In genomic region chr16:2968368-2968737, GRCh38 we compare ENCODE assay signal across 8 cellular contexts. TPM values are rescaled to one million over a fixed set of nuclear protein-coding genes. Genes with fewer than 3 reads are reported as not detected.
DNase-seq lines count a peak whose midpoint lies in the region; ATAC-seq and TF ChIP-seq lines count a peak whose summit lies in the region.

No MANE protein-coding gene starts in this region.

- H3K4me3 ChIP-seq in GM06990 (replicated peaks; ENCODE audit: low read depth, low read length) (peak overlapping the region; percentile 88), mammary epithelial cell (replicated peaks in 1 of 3; ENCODE audit: insufficient read depth in 1 of 3, low read depth in 2 of 3, low read length in 3 of 3) (peak overlapping the region in 2 of 3 experiments; percentile 53 to 72), osteoblast (ENCODE audit: insufficient read depth, low read length) (peak overlapping the region; percentile 81)

- intact Hi-C loops in mammary epithelial cell (cut with micrococcal nuclease), result no loop called here

- H3K4me1 ChIP-seq in mammary epithelial cell (ENCODE audit: insufficient read depth, low read length) (peaks cover 49% of the 10 kb centered on the region), osteoblast (ENCODE audit: insufficient read depth, low read length) (peaks cover 4% of the 10 kb centered on the region)

- no peak overlapping the region for H3K9ac ChIP-seq in mammary epithelial cell (ENCODE audit: insufficient read depth, low read length)

- dilution Hi-C loops in mammary epithelial cell (cut with HindIII; ENCODE audit: low sequenced_read_pairs), result no loop called here

- H3K79me2 ChIP-seq in mammary epithelial cell (ENCODE audit: insufficient read depth, low read length), result peaks cover 11% of the 10 kb centered on the region
- H3K79me2 ChIP-seq in osteoblast (ENCODE audit: insufficient read depth, low read length), result peaks cover 2% of the 10 kb centered on the region

- no peak for DNase-seq in GM06990 (ENCODE audit: extremely low read depth, insufficient read length)
- DNase-seq in NCI-H1048 (lab: John Stamatoyannopoulos, UW), result peak; percentile 40
- DNase-seq in mammary epithelial cell, result no peak
- no peak for DNase-seq in osteoblast (ENCODE audit: insufficient read length, low spot score, missing footprints)
- no peak for DNase-seq in dedifferentiated amniotic fluid mesenchymal stem cell (ENCODE audit: extremely low spot score)
- no peak for DNase-seq in EL

- H3K9me3 ChIP-seq in mammary epithelial cell (replicated peaks; ENCODE audit: insufficient read depth, low read length) (no peaks in the 10 kb centered on the region), osteoblast (ENCODE audit: low read depth, low read length) (no peaks in the 10 kb centered on the region)

- H3K27me3 ChIP-seq in GM06990 (replicated peaks; ENCODE audit: control insufficient read depth, insufficient read depth, low read length) (no peaks in the 10 kb centered on the region), mammary epithelial cell (ENCODE audit: insufficient read depth, low read length) (no peaks in the 10 kb centered on the region), osteoblast (ENCODE audit: insufficient read depth, low read length) (peaks cover 43% of the 10 kb centered on the region)

- TSS peak; percentile 88 for BruUV-seq in mammary epithelial cell (replicated peaks; lab: Mats Ljungman, UMichigan)

- peak overlapping the region; percentile 98 for H3K4me2 ChIP-seq in mammary epithelial cell (ENCODE audit: insufficient read depth, low read depth, low read length)
- H3K4me2 ChIP-seq in osteoblast (ENCODE audit: insufficient read depth, low read length), result peak overlapping the region; percentile 78

- ATAC-seq in GM21825 (IDR thresholded peaks at IDR 0.05; ENCODE audit: unreplicated experiment) (no peak), HG02571 (IDR thresholded peaks at IDR 0.05; ENCODE audit: unreplicated experiment) (no peak)

- H4K20me1 ChIP-seq in mammary epithelial cell (ENCODE audit: insufficient read depth, low read length) (peaks cover 4% of the 10 kb centered on the region), osteoblast (ENCODE audit: insufficient read depth, low read length) (peaks cover 12% of the 10 kb centered on the region)

- TF ChIP-seq CTCF in GM06990 (IDR thresholded peaks at IDR 0.05; ENCODE audit: insufficient read depth, low read length, poor library complexity, severe bottlenecking), result no peak
- TF ChIP-seq CTCF in mammary epithelial cell (conservative IDR thresholded peaks at IDR 0.05 in 1 of 2, IDR thresholded peaks at IDR 0.05 in 1 of 2; ENCODE audit: extremely low read depth in 1 of 2, insufficient read depth in 1 of 2, low read depth in 1 of 2, low read length in 2 of 2), result no peak
- TF ChIP-seq CTCF in osteoblast (IDR thresholded peaks at IDR 0.05; ENCODE audit: extremely low read depth, low read depth, low read length), result no peak

- peak overlapping the region; percentile 81 for H2AFZ ChIP-seq in mammary epithelial cell (ENCODE audit: low read depth, low read length)
- no peak overlapping the region for H2AFZ ChIP-seq in osteoblast (ENCODE audit: low read length)

- in situ Hi-C loops in mammary epithelial cell (cut with MboI; ENCODE audit: low sequenced_read_pairs in 2 of 2), result no loop called here

- CTCF ChIA-PET in mammary epithelial cell (lab: Charles Lee; ENCODE audit: low non-redundant PET), result no interaction called here

- 50% methylated on average over 2 of the region's 18 CpGs for WGBS in mammary epithelial cell (ENCODE audit: low coverage, missing lambda C conversion rate)

- no peak overlapping the region for H3K27ac ChIP-seq in mammary epithelial cell (ENCODE audit: insufficient read depth, low read depth, low read length)
- H3K27ac ChIP-seq in osteoblast (ENCODE audit: low read depth, low read length), result no peak overlapping the region

- H3K36me3 ChIP-seq in GM06990 (ENCODE audit: control insufficient read depth, insufficient read depth, low read length), result peaks cover 3% of the 10 kb centered on the region
- peaks cover 2% of the 10 kb centered on the region for H3K36me3 ChIP-seq in mammary epithelial cell (ENCODE audit: insufficient read depth, low read length)
- H3K36me3 ChIP-seq in osteoblast (ENCODE audit: insufficient read depth, low read length), result no peaks in the 10 kb centered on the region

RNA-seq across cellular contexts. Expression of gene PAQR4, which starts 0.8 kb away (rescaled TPM):
- 10 to 100 TPM in 1 of 2 donors, 1 to 10 TPM in 1; 6.8 to 21.6 TPM for total RNA-seq in mammary epithelial cell
- polyA plus RNA-seq in mammary epithelial cell, result 24.1 TPM
- polyA minus RNA-seq in mammary epithelial cell, result 15.3 TPM
- total RNA-seq in osteoblast, result 1.5 and 1.8 TPM in 2 replicates

RNA-seq across cellular contexts. Expression of gene KREMEN2, which starts 4.3 kb away (rescaled TPM):
- total RNA-seq in mammary epithelial cell (under 1 TPM; 0.33 to 0.96 TPM), osteoblast (not detected in 2 replicates)
- 0.99 TPM for polyA plus RNA-seq in mammary epithelial cell
- not detected for polyA minus RNA-seq in mammary epithelial cell

RNA-seq across cellular contexts. Expression of gene PKMYT1, which starts 11.9 kb away (rescaled TPM):
- total RNA-seq in mammary epithelial cell (10 to 100 TPM in 1 of 2 donors, 1 to 10 TPM in 1; 4.2 to 67.2 TPM), osteoblast (1.4 and 2.1 TPM in 2 replicates)
- 44.5 TPM for polyA plus RNA-seq in mammary epithelial cell
- 37.9 TPM for polyA minus RNA-seq in mammary epithelial cell

RNA-seq across cellular contexts. Expression of gene CLDN9, which starts 44.4 kb away (rescaled TPM):
- total RNA-seq in mammary epithelial cell, result not detected
- polyA plus RNA-seq in mammary epithelial cell, result not detected
- not detected for polyA minus RNA-seq in mammary epithelial cell
- total RNA-seq in osteoblast, result not detected in 2 replicates

RNA-seq across cellular contexts. Expression of gene CLDN6, which starts 49.6 kb away (rescaled TPM):
- total RNA-seq in mammary epithelial cell, result not detected
- polyA plus RNA-seq in mammary epithelial cell, result 0.08 TPM
- not detected for polyA minus RNA-seq in mammary epithelial cell
- total RNA-seq in osteoblast, result under 0.01 TPM in 1 of 2 replicates, not detected in the other
